Comparison of ENCODE assay signal across 14 cellular contexts in genomic region chr9:121738969-121739368, GRCh38.
DNase-seq lines count a peak whose midpoint lies in the region; ATAC-seq and TF ChIP-seq lines count a peak whose summit lies in the region.
"Had no signal": no experiment of that assay in that cellular context is flagged by ENCODE, and none has a peak within 500 bp of the region (broad histone marks: within the 10 kb centered on the region; RNA-seq: fewer than 3 reads in every experiment).

No MANE protein-coding gene starts in this region.

- H3K79me2 ChIP-seq in PC-9 (ENCODE audit: low read depth): peaks cover 35% of the 10 kb centered on the region

- no peaks in the 10 kb centered on the region for H3K9me2 ChIP-seq in PC-9 (ENCODE audit: insufficient read depth)

- H4K20me1 ChIP-seq in PC-9 (ENCODE audit: insufficient read depth): peaks cover 10% of the 10 kb centered on the region; the same call in 1 of the 2 replicates

- no peak for DNase-seq in Caco-2
- no peak for DNase-seq in PC-9
- peak; percentile 20 for DNase-seq in fibroblast of pulmonary artery (ENCODE audit: low read depth)
- DNase-seq in gastrocnemius medialis: peak; percentile 72 to 84
- no peak for DNase-seq in dermis blood vessel endothelial cell
- no peak for DNase-seq in dedifferentiated amniotic fluid mesenchymal stem cell (ENCODE audit: extremely low spot score)
- no peak for DNase-seq in activated T-cell treated with anti-CD3 and anti-CD28 coated beads, Interleukin-2, amount 50 U/mL, for 1 hour
- DNase-seq: activated CD4-positive, alpha-beta T cell treated with anti-CD3 and anti-CD28 coated beads, Interleukin-2, amount 10 ng/mL, durations not matched to agents 7 days and 5 days; CD4-positive, CD25-positive, alpha-beta regulatory T cell; central memory CD4-positive, alpha-beta T cell; left ventricle myocardium superior; stimulated activated CD4-positive, alpha-beta T cell treated with anti-CD3 and anti-CD28 coated beads, Interleukin-1b, Interleukin-23, amount 100 ng/mL, for 48 hours had no signal

- H3K36me3 Mint-ChIP-seq in Caco-2 (ENCODE audit: insufficient read depth, unreplicated experiment): no peaks in the 10 kb centered on the region
- H3K36me3 Mint-ChIP-seq: CD4-positive, CD25-positive, alpha-beta regulatory T cell had no signal

- peaks cover 18% of the 10 kb centered on the region for H3K4me1 Mint-ChIP-seq in Caco-2 (ENCODE audit: low read depth, unreplicated experiment)

- H3K9me3 Mint-ChIP-seq in Caco-2 (ENCODE audit: unreplicated experiment): no peaks in the 10 kb centered on the region
- H3K9me3 Mint-ChIP-seq: activated CD4-positive, alpha-beta T cell treated with anti-CD3 and anti-CD28 coated beads, Interleukin-2, amount 10 ng/mL, durations not matched to agents 7 days and 5 days; T-helper 1 cell treated with Interleukin-12 subunit alpha and Interleukin-12 subunit beta and Interleukin-4 antibody, amounts not matched to agents 30 μg/mL and 1 μg/mL, for 36 hours had no signal

- in situ Hi-C loops in gastrocnemius medialis (cut with MboI; ENCODE audit: low sequenced_read_pairs in 4 of 4): no loop called here

- no peak for TF ChIP-seq CTCF in Caco-2 (IDR thresholded peaks at IDR 0.05; ENCODE audit: insufficient read depth in 1 of 2, low read depth in 1 of 2, low read length in 1 of 2, severe bottlenecking in 1 of 2, unreplicated experiment in 1 of 2)
- TF ChIP-seq CTCF in PC-9 (conservative IDR thresholded peaks at IDR 0.05): no peak
- TF ChIP-seq CTCF in fibroblast of pulmonary artery (IDR thresholded peaks at IDR 0.05; ENCODE audit: low read length, missing control alignments): no peak
- TF ChIP-seq CTCF in gastrocnemius medialis (IDR thresholded peaks at IDR 0.05 in 4 of 5, conservative IDR thresholded peaks at IDR 0.05 in 1 of 5): no peak

- H3K27me3 Mint-ChIP-seq in Caco-2 (ENCODE audit: insufficient read depth, unreplicated experiment): no peaks in the 10 kb centered on the region

- H3K4me3 ChIP-seq in Caco-2 (ENCODE audit: low read depth, low read length): no peak overlapping the region
- H3K4me3 ChIP-seq in PC-9: peak overlapping the region; percentile 73; the same call in 1 of the 2 replicates
- no peak overlapping the region for H3K4me3 ChIP-seq in fibroblast of pulmonary artery (replicated peaks; ENCODE audit: low read depth, low read length)
- no peak overlapping the region for H3K4me3 ChIP-seq in gastrocnemius medialis

- peaks cover 47% of the 10 kb centered on the region for H3F3A ChIP-seq in PC-9 (ENCODE audit: insufficient read depth, low read depth)

- no peak overlapping the region for H2AFZ ChIP-seq in PC-9

- CTCF ChIA-PET in Caco-2 (lab: Charles Lee) (interaction anchor here (0.7 to 1.1 kb wide), 2 partner anchors 12 to 52 kb away, joined by 3 to 5 read pairs; no protein-coding TSS in a partner anchor), PC-9 (lab: Charles Lee) (interaction anchor here (0.7 kb wide), 1 partner anchor 83 kb away, joined by 7 read pairs; no protein-coding TSS in a partner anchor)

- H3K27ac ChIP-seq in PC-9 (no peak overlapping the region), gastrocnemius medialis (peak overlapping the region; percentile 91 to 98 (median 94))

- ATAC-seq in gastrocnemius medialis: peak; percentile 46 to 53
- ATAC-seq in GM18519 (IDR thresholded peaks at IDR 0.05; ENCODE audit: low FRiP score, unreplicated experiment): no peak
- ATAC-seq: left ventricle myocardium superior had no signal

- no peak overlapping the region for H3K4me3 Mint-ChIP-seq in Caco-2 (ENCODE audit: unreplicated experiment)
- H3K4me3 Mint-ChIP-seq: activated CD4-positive, alpha-beta T cell treated with anti-CD3 and anti-CD28 coated beads, Interleukin-2, amount 10 ng/mL, durations not matched to agents 7 days and 5 days; CD4-positive, CD25-positive, alpha-beta regulatory T cell; T-helper 1 cell treated with Interleukin-12 subunit alpha and Interleukin-12 subunit beta and Interleukin-4 antibody, amounts not matched to agents 30 μg/mL and 1 μg/mL, for 36 hours had no signal

- H3K9me3 ChIP-seq in Caco-2 (no peaks in the 10 kb centered on the region), PC-9 (ENCODE audit: insufficient read depth, low read depth) (no peaks in the 10 kb centered on the region), gastrocnemius medialis (no peaks in the 10 kb centered on the region)

- POLR2A ChIA-PET in Caco-2 (lab: Charles Lee) (no interaction called here), PC-9 (lab: Charles Lee; ENCODE audit: unreplicated experiment) (interaction anchor here (0.7 kb wide), 1 partner anchor 140 kb away, joined by 4 read pairs; no protein-coding TSS in a partner anchor)

- peaks cover 42% of the 10 kb centered on the region for H3K4me1 ChIP-seq in Caco-2
- peaks cover 76% of the 10 kb centered on the region for H3K4me1 ChIP-seq in PC-9 (replicated peaks; ENCODE audit: insufficient read depth)
- H3K4me1 ChIP-seq in gastrocnemius medialis: peaks cover 93 to 96% of the 10 kb centered on the region in 2 donors

- intact Hi-C loops in Caco-2 (cut with micrococcal nuclease; ENCODE audit: unreplicated experiment) (loop anchor here (5.0 kb wide), 1 partner anchor 87 kb away; the partner anchor contains the start of gene DAB2IP), PC-9 (cut with micrococcal nuclease; ENCODE audit: unreplicated experiment) (loop anchor here (5.0 kb wide), 2 partner anchors 192 to 233 kb away; no protein-coding TSS in a partner anchor), gastrocnemius medialis (cut with DNase I; ENCODE audit: low total_unique reads) (loop anchor here (1.0 to 5.0 kb wide), 2 partner anchors 14 to 452 kb away; no protein-coding TSS in a partner anchor)

- no peaks in the 10 kb centered on the region for H3K27me3 ChIP-seq in Caco-2 (replicated peaks; ENCODE audit: control insufficient read depth, insufficient read depth, low read length)
- no peaks in the 10 kb centered on the region for H3K27me3 ChIP-seq in PC-9 (ENCODE audit: insufficient read depth, low read depth)
- no peaks in the 10 kb centered on the region for H3K27me3 ChIP-seq in gastrocnemius medialis

- peak overlapping the region; percentile 93 for H3K4me2 ChIP-seq in PC-9

- TF ChIP-seq POLR2A in gastrocnemius medialis (IDR thresholded peaks at IDR 0.05): no peak

- BruUV-seq in Caco-2 (replicated peaks; lab: Mats Ljungman, UMichigan) (no TSS peak), PC-9 (replicated peaks; lab: Mats Ljungman, UMichigan) (no TSS peak)

- H3K36me3 ChIP-seq in Caco-2 (ENCODE audit: control insufficient read depth, insufficient read depth, low read length) (no peaks in the 10 kb centered on the region), PC-9 (ENCODE audit: low read depth) (no peaks in the 10 kb centered on the region), gastrocnemius medialis (no peaks in the 10 kb centered on the region)

- H3K27ac Mint-ChIP-seq in Caco-2 (ENCODE audit: unreplicated experiment): peak overlapping the region; percentile 14
- H3K27ac Mint-ChIP-seq: activated CD4-positive, alpha-beta T cell treated with anti-CD3 and anti-CD28 coated beads, Interleukin-2, amount 10 ng/mL, durations not matched to agents 7 days and 5 days; T-helper 1 cell treated with Interleukin-12 subunit alpha and Interleukin-12 subunit beta and Interleukin-4 antibody, amounts not matched to agents 30 μg/mL and 1 μg/mL, for 36 hours had no signal

Comparison
In these comparisons a context has a peak if more than half of its experiments do, and no peak if none do; other contexts are left out.
1. DNase-seq: peak in fibroblast of pulmonary artery (single experiment) and gastrocnemius medialis (2 of 2); none in Caco-2 (0 of 2), PC-9 (0 of 2), dermis blood vessel endothelial cell (single experiment), dedifferentiated amniotic fluid mesenchymal stem cell (single experiment) and activated T-cell treated with anti-CD3 and anti-CD28 coated beads, Interleukin-2, amount 50 U/mL, for 1 hour (single experiment).